19 cellular contexts compared by ENCODE assay signal in the genomic region with DNA sequence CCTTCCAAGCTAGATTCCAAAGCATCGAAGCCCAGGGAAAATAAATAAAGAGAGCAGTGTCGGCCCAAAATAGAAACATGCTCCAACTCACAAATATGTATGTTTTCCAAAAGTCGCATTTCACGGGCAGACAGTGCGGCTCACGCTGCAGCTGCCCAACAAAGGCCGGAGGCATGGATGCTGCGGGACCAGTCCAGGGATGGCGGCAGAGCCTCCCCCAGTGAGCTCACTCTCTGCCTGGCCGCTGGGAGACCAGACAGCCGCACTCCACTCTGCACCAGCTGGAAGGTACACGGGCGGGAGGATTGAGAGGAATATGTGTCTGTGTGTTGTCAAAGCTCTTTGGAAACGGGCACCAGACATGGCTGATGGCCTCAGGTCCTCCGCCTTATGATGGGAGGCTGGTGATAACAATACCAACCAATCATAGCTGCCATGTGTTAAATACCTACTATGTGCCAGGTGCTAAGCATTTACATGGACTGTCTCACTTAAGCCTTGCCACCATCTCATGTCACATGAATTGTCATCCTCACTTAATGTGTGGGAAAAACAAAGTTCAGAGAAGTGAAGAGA. TPM values are rescaled to one million over a fixed set of nuclear protein-coding genes. Genes with fewer than 3 reads are reported as not detected.
"Had no signal": no experiment of that assay in that cellular context is flagged by ENCODE, and none has a peak within 500 bp of the region (broad histone marks: within the 10 kb centered on the region; RNA-seq: fewer than 3 reads in every experiment).

No MANE protein-coding gene starts in this region.

- H3K9me3 ChIP-seq: heart left ventricle, stomach, thoracic aorta, transverse colon had no signal

- H3K4me3 ChIP-seq: coronary artery, heart left ventricle, stomach, thoracic aorta, transverse colon had no signal

- H3K27ac ChIP-seq: coronary artery, stomach, thoracic aorta, transverse colon had no signal

- DNase-seq: effector CD4-positive, alpha-beta T cell; endodermal cell; foreskin melanocyte; heart left ventricle; hippocampal formation; left colon; mesendoderm; naive B cell; right cardiac atrium; small intestine; stimulated activated CD4-positive, alpha-beta T cell treated with anti-CD3 and anti-CD28 coated beads, Interleukin-12 subunit alpha, Interleukin-12 subunit beta, amount 100 ng/mL, for 4 hours; stimulated activated naive CD4-positive, alpha-beta T cell; stomach; transverse colon had no signal

- H3K9me3 Mint-ChIP-seq: endodermal cell, nephron had no signal

- H3K4me3 Mint-ChIP-seq: endodermal cell, nephron had no signal

- H3K27ac Mint-ChIP-seq: endodermal cell, naive B cell, nephron, progenitor cell of endocrine pancreas had no signal

- H3K36me3 ChIP-seq: heart left ventricle, stomach, thoracic aorta, transverse colon had no signal

RNA-seq across cellular contexts. Expression of a gene that starts 4.0 kb away (rescaled TPM):
- polyA plus RNA-seq: esophagus had no signal
